ENCODE assay signal across 10 cellular contexts in the genomic region with DNA sequence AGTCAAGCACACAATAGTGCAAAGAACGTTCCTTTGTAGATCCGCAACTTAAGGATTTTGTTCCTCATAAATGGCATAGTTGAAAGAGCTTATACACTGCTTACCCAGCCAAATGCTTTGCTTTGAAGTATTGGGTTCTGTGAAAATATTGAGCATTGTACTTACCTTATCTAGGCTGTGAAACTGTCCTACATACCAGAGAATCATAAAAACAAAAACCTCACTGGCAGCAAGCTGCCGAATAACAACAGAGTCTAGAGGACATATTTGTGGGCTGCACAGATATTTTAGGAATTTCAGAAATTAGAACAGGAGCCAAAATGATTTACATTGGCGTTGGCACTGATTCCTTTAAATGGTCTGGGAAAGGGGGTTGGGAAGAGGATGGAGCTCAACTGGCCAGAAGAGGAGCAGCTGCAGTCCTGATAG.
DNase-seq lines count a peak whose midpoint lies in the region; ATAC-seq lines count a peak whose summit lies in the region.
"Had no signal": no experiment of that assay in that cellular context is flagged by ENCODE, and none has a peak within 500 bp of the region (broad histone marks: within the 10 kb centered on the region; RNA-seq: fewer than 3 reads in every experiment).

No MANE protein-coding gene starts in this region.

- H3K9me3 ChIP-seq in SK-N-MC (ENCODE audit: low read depth, low read length): no peaks in the 10 kb centered on the region

- ATAC-seq in GM18870 (IDR thresholded peaks at IDR 0.05; ENCODE audit: unreplicated experiment): no peak

- H3K27ac ChIP-seq in SK-N-MC: peak overlapping the region; percentile 81

- no peak overlapping the region for H3K9ac ChIP-seq in SK-N-MC (ENCODE audit: insufficient read length)

- peak; percentile 93 for DNase-seq in EH (ENCODE audit: low read depth)
- no peak for DNase-seq in SK-N-MC (ENCODE audit: low read depth, low spot score)
- peak; percentile 58 for DNase-seq in foreskin melanocyte
- DNase-seq in retina: peak; percentile 24
- no peak for DNase-seq in NCI-H2171 treated with DMSO at 0.1 percent for 48 hours (lab: John Stamatoyannopoulos, UW)
- DNase-seq in NCI-H187 treated with DMSO at 0.1 percent for 48 hours (lab: John Stamatoyannopoulos, UW): no peak
- no peak for DNase-seq in activated CD4-positive, CD25-positive, alpha-beta regulatory T cell (lab: John Stamatoyannopoulos, UW)
- DNase-seq: activated CD4-positive, alpha-beta T cell treated with anti-CD3 and anti-CD28 coated beads, Interleukin-2, amount 50 U/mL, for 48 hours; NCI-H526 treated with DMSO at 0.1 percent for 48 hours had no signal

- H3K4me3 ChIP-seq in SK-N-MC: no peak overlapping the region

- peaks cover 10% of the 10 kb centered on the region; the same call in 1 of the 2 replicates for H3K36me3 ChIP-seq in SK-N-MC (ENCODE audit: insufficient read depth, low read length)

Comparison
In these comparisons a context has a peak if more than half of its experiments do, and no peak if none do; other contexts are left out.
1. DNase-seq: peak in EH (single experiment), foreskin melanocyte (single experiment) and retina (single experiment); none in SK-N-MC (single experiment), NCI-H2171 treated with DMSO at 0.1 percent for 48 hours (single experiment), NCI-H187 treated with DMSO at 0.1 percent for 48 hours (single experiment) and activated CD4-positive, CD25-positive, alpha-beta regulatory T cell (0 of 4).